In genomic region chr19:45508681-45508930, GRCh38 we compare ENCODE assay signal across 8 cellular contexts. TPM values are rescaled to one million over a fixed set of nuclear protein-coding genes. Genes with fewer than 3 reads are reported as not detected.
A peak's percentile ranks its signal among the peaks of the same experiment; 100 is the strongest.
DNase-seq lines count a peak whose midpoint lies in the region; ATAC-seq and TF ChIP-seq lines count a peak whose summit lies in the region.

No MANE protein-coding gene starts in this region.

- 1% methylated on average over 4 of the region's 6 CpGs for WGBS in HUES64

- peaks cover 10% of the 10 kb centered on the region for H3K4me1 ChIP-seq in A673 (ENCODE audit: insufficient read depth, low read length, poor library complexity, severe bottlenecking)
- H3K4me1 ChIP-seq in HUES64 (ENCODE audit: insufficient read depth, low read length) = peaks cover 11% of the 10 kb centered on the region
- H3K4me1 ChIP-seq in breast epithelium = peaks cover under 1 to 4% of the 10 kb centered on the region in 2 donors
- H3K4me1 ChIP-seq in mucosa of descending colon (ENCODE audit: low read depth) = peaks cover 50% of the 10 kb centered on the region

- peak overlapping the region; percentile 80 for H3K9ac ChIP-seq in HUES64 (ENCODE audit: low read depth, low read length)

- POLR2A ChIA-PET in A673 (lab: Charles Lee; ENCODE audit: low non-redundant PET) = no interaction called here

- intact Hi-C loops in A673 (cut with micrococcal nuclease; ENCODE audit: unreplicated experiment) (loop anchor here (5.0 kb wide), 1 partner anchor 134 kb away; no protein-coding TSS in a partner anchor), breast epithelium (cut with DNase I; ENCODE audit: low total_unique reads) (loop anchor here (1.0 kb wide), 1 partner anchor 80 kb away; no protein-coding TSS in a partner anchor), mucosa of descending colon (cut with DNase I, micrococcal nuclease) (loop anchor here in 1 of 2 donors (2.0 kb wide), 1 partner anchor 14 kb away; no protein-coding TSS in a partner anchor)

- no TSS peak for BruUV-seq in A673 (replicated peaks; lab: Mats Ljungman, UMichigan)

- DNase-seq in A673 (ENCODE audit: low spot score) (peak; percentile 40), breast epithelium (ENCODE audit: low spot score in 2 of 2) (no peak), mucosa of descending colon (no peak), GM20000 (ENCODE audit: low spot score) (no peak), C1 segment of cervical spinal cord (lab: John Stamatoyannopoulos, UW) (no peak), DMS 273 (lab: John Stamatoyannopoulos, UW; ENCODE audit: unreplicated experiment) (no peak)

- peak overlapping the region; percentile 83 for H3K27ac ChIP-seq in A673 (ENCODE audit: low read depth, low read length, poor library complexity, severe bottlenecking)
- H3K27ac ChIP-seq in HUES64 (ENCODE audit: low read depth, low read length) = peak overlapping the region; percentile 100
- H3K27ac ChIP-seq in breast epithelium = peak overlapping the region; percentile 94 to 95

- H3K9me3 ChIP-seq in A673 (ENCODE audit: low read depth, low read length, poor library complexity, severe bottlenecking) = no peaks in the 10 kb centered on the region
- no peaks in the 10 kb centered on the region for H3K9me3 ChIP-seq in HUES64 (ENCODE audit: insufficient read depth, low read depth, low read length)
- no peaks in the 10 kb centered on the region for H3K9me3 ChIP-seq in breast epithelium
- no peaks in the 10 kb centered on the region for H3K9me3 ChIP-seq in mucosa of descending colon

- H3K4me3 ChIP-seq in A673 (ENCODE audit: low read depth, low read length, poor library complexity, severe bottlenecking) (peak overlapping the region; percentile 93), HUES64 (ENCODE audit: low read length) (peak overlapping the region; percentile 71), breast epithelium (peak overlapping the region; percentile 65 to 99 (median 97)), mucosa of descending colon (peak overlapping the region; percentile 88)

- no peak for TF ChIP-seq POLR2A in breast epithelium (IDR thresholded peaks at IDR 0.05)

- no peak for ATAC-seq in mucosa of descending colon
- ATAC-seq in GM19397 (IDR thresholded peaks at IDR 0.05; ENCODE audit: unreplicated experiment) = no peak

- TF ChIP-seq CTCF in A673 (conservative IDR thresholded peaks at IDR 0.05; ENCODE audit: low read depth, low read length) = no peak
- TF ChIP-seq CTCF in breast epithelium (IDR thresholded peaks at IDR 0.05) = no peak
- TF ChIP-seq CTCF in mucosa of descending colon (IDR thresholded peaks at IDR 0.05) = no peak
- no peak for TF ChIP-seq CTCF in GM20000 (IDR thresholded peaks at IDR 0.05; ENCODE audit: extremely low read depth, missing control alignments)

- H3K36me3 ChIP-seq in A673 (ENCODE audit: insufficient read depth, low read length, poor library complexity, severe bottlenecking) (no peaks in the 10 kb centered on the region), HUES64 (ENCODE audit: insufficient read depth, low read length) (peaks cover 6% of the 10 kb centered on the region; the same call in 1 of the 2 replicates), breast epithelium (no peaks in the 10 kb centered on the region), mucosa of descending colon (ENCODE audit: low read depth) (no peaks in the 10 kb centered on the region)

- no peaks in the 10 kb centered on the region for H3K27me3 ChIP-seq in A673 (replicated peaks; ENCODE audit: insufficient read depth, low read depth, low read length, poor library complexity)
- no peaks in the 10 kb centered on the region for H3K27me3 ChIP-seq in HUES64 (ENCODE audit: insufficient read depth, low read length)
- H3K27me3 ChIP-seq in breast epithelium = no peaks in the 10 kb centered on the region

- CTCF ChIA-PET in A673 (lab: Charles Lee) = interaction anchor here (0.6 kb wide), 1 partner anchor 50 kb away, joined by 3 read pairs; no protein-coding TSS in a partner anchor

RNA-seq across cellular contexts. Expression of gene VASP, which starts 1.3 kb away (rescaled TPM):
- 89.6 and 102 TPM in 2 replicates for total RNA-seq in A673 (2021)
- 92.8 TPM for polyA plus RNA-seq in HUES64 (2013, experiment 1 of 2)
- polyA plus RNA-seq in HUES64 (2013, experiment 2 of 2) = 93.5 TPM
- 10 to 100 TPM; 31.8 to 61.6 (median 52.2) TPM for total RNA-seq in breast epithelium
- total RNA-seq in mucosa of descending colon = 100 to 1,000 TPM; 190 to 252 (median 235) TPM

RNA-seq across cellular contexts. Expression of gene PPM1N, which starts 10.4 kb away (rescaled TPM):
- 0.80 and 1.6 TPM in 2 replicates for total RNA-seq in A673 (2021)
- 5.5 TPM for polyA plus RNA-seq in HUES64 (2013, experiment 1 of 2)
- 4.8 TPM for polyA plus RNA-seq in HUES64 (2013, experiment 2 of 2)
- 1 to 10 TPM; 1.8 to 2.5 (median 2.3) TPM for total RNA-seq in breast epithelium
- total RNA-seq in mucosa of descending colon = 1 to 10 TPM in 1 of 3 donors, under 1 TPM in 2; 0.43 to 1.3 (median 0.87) TPM

RNA-seq across cellular contexts. Expression of gene RTN2, which starts 11.8 kb away (rescaled TPM):
- 6.6 and 9.1 TPM in 2 replicates for total RNA-seq in A673 (2021)
- 17.2 TPM for polyA plus RNA-seq in HUES64 (2013, experiment 1 of 2)
- 18.8 TPM for polyA plus RNA-seq in HUES64 (2013, experiment 2 of 2)
- 10 to 100 TPM in 1 of 3 donors, 1 to 10 TPM in 2; 5.9 to 15.1 (median 7.2) TPM for total RNA-seq in breast epithelium
- 10 to 100 TPM in 1 of 3 donors, 1 to 10 TPM in 2; 3.1 to 18.2 (median 6.2) TPM for total RNA-seq in mucosa of descending colon

RNA-seq across cellular contexts. Expression of gene FOSB, which starts 40.8 kb away (rescaled TPM):
- total RNA-seq in A673 (2021) = 1.0 and 1.9 TPM in 2 replicates
- 0.25 TPM for polyA plus RNA-seq in HUES64 (2013, experiment 1 of 2)
- 0.44 TPM for polyA plus RNA-seq in HUES64 (2013, experiment 2 of 2)
- 100 to 1,000 TPM in 1 of 3 donors, 10 to 100 TPM in 2; 29.8 to 109 (median 38.4) TPM for total RNA-seq in breast epithelium
- total RNA-seq in mucosa of descending colon = 10 to 100 TPM in 1 of 3 donors, 1 to 10 TPM in 1, under 1 TPM in 1; 0.58 to 10.3 (median 1.6) TPM
